Comparison of ENCODE assay signal across 35 cellular contexts in genomic region chr1:101854271-101854670, GRCh38.
"Had no signal": no experiment of that assay in that cellular context is flagged by ENCODE, and none has a peak within 500 bp of the region (broad histone marks: within the 10 kb centered on the region; RNA-seq: fewer than 3 reads in every experiment).

No MANE protein-coding gene starts in this region.

- H3K27me3 Mint-ChIP-seq: activated CD4-positive, alpha-beta memory T cell treated with anti-CD3 and anti-CD28 coated beads, Interleukin-2, amount 10 ng/mL, durations not matched to agents 7 days and 5 days; activated CD8-positive, alpha-beta memory T cell treated with anti-CD3 and anti-CD28 coated beads, Interleukin-2, amount 10 ng/mL, durations not matched to agents 7 days and 5 days; activated naive CD4-positive, alpha-beta T cell treated with anti-CD3 and anti-CD28 coated beads, Interleukin-2, amount 10 ng/mL, durations not matched to agents 7 days and 5 days; activated naive CD8-positive, alpha-beta T cell; activated naive CD8-positive, alpha-beta T cell treated with anti-CD3 and anti-CD28 coated beads, Interleukin-2, amount 10 ng/mL, durations not matched to agents 7 days and 5 days; activated T-cell treated with anti-CD3 and anti-CD28 coated beads, Interleukin-2, amount 50 U/mL, for 24 hours; activated T-helper 17 cell treated with anti-CD3 and anti-CD28 coated beads, Interleukin-2, amount 50 U/mL, for 72 hours; brain; central memory CD8-positive, alpha-beta T cell had no signal

- DNase-seq: activated CD4-positive, alpha-beta memory T cell treated with anti-CD3 and anti-CD28 coated beads, Interleukin-2, amount 10 ng/mL, durations not matched to agents 7 days and 5 days; activated CD4-positive, alpha-beta T cell treated with anti-CD3 and anti-CD28 coated beads for 1 hour; activated CD4-positive, alpha-beta T cell treated with anti-CD3 and anti-CD28 coated beads for 36 hours; activated CD4-positive, alpha-beta T cell treated with anti-CD3 and anti-CD28 coated beads for 48 hours; activated CD4-positive, alpha-beta T cell treated with anti-CD3 and anti-CD28 coated beads, Interleukin-2, amount 10 ng/mL, durations not matched to agents 7 days and 5 days; activated CD4-positive, alpha-beta T cell treated with anti-CD3 and anti-CD28 coated beads, Interleukin-2, amount 50 U/mL, for 48 hours; activated CD4-positive, CD25-positive, alpha-beta regulatory T cell; activated CD8-positive, alpha-beta memory T cell treated with anti-CD3 and anti-CD28 coated beads for 24 hours; activated CD8-positive, alpha-beta memory T cell treated with anti-CD3 and anti-CD28 coated beads, Interleukin-2, amount 10 ng/mL, durations not matched to agents 7 days and 5 days; activated CD8-positive, alpha-beta memory T cell treated with anti-CD3 and anti-CD28 coated beads, Interleukin-2, amount 50 U/mL, for 48 hours; activated CD8-positive, alpha-beta T cell treated with anti-CD3 and anti-CD28 coated beads, Interleukin-2, amount 10 ng/mL, durations not matched to agents 7 days and 5 days; activated gamma-delta T cell; activated naive CD4-positive, alpha-beta T cell treated with anti-CD3 and anti-CD28 coated beads, Interleukin-2, amount 10 ng/mL, durations not matched to agents 7 days and 5 days; activated naive CD4-positive, alpha-beta T cell treated with Interleukin-2 at 50 U/mL for 16 hours; activated naive CD8-positive, alpha-beta T cell treated with anti-CD3 and anti-CD28 coated beads, Interleukin-2, amount 10 ng/mL, durations not matched to agents 7 days and 5 days; activated naive CD8-positive, alpha-beta T cell treated with anti-CD3 and anti-CD28 coated beads, Interleukin-2, amount 50 U/mL, for 24 hours; activated T-cell treated with anti-CD3 and anti-CD28 coated beads, Interleukin-2, amount 50 U/mL, for 24 hours; activated T-cell treated with anti-CD3 and anti-CD28 coated beads, Interleukin-2, amount 50 U/mL, for 48 hours; SW 1271; T-helper 1 cell; T-helper 2 cell; T-helper 9 cell; WERI-Rb-1 had no signal

- H3K9me3 Mint-ChIP-seq: activated CD4-positive, alpha-beta memory T cell treated with anti-CD3 and anti-CD28 coated beads, Interleukin-2, amount 10 ng/mL, durations not matched to agents 7 days and 5 days; activated CD4-positive, alpha-beta T cell treated with anti-CD3 and anti-CD28 coated beads, Interleukin-2, amount 10 ng/mL, durations not matched to agents 7 days and 5 days; activated naive CD4-positive, alpha-beta T cell treated with anti-CD3 and anti-CD28 coated beads, Interleukin-2, amount 10 ng/mL, durations not matched to agents 7 days and 5 days; activated naive CD4-positive, alpha-beta T cell treated with anti-CD3 and anti-CD28 coated beads, Interleukin-2, amount 50 U/mL, for 24 hours; activated naive CD8-positive, alpha-beta T cell treated with anti-CD3 and anti-CD28 coated beads, Interleukin-2, amount 10 ng/mL, durations not matched to agents 7 days and 5 days; activated naive CD8-positive, alpha-beta T cell treated with anti-CD3 and anti-CD28 coated beads, Interleukin-2, amount 50 U/mL, for 24 hours; activated T-cell treated with anti-CD3 and anti-CD28 coated beads, Interleukin-2, amount 50 U/mL, for 24 hours; activated T-helper 1 cell treated with anti-CD3 and anti-CD28 coated beads, Interleukin-12 subunit alpha, Interleukin-12 subunit beta, Interleukin-2, Interleukin-4 antibody, amounts not matched to agents 30 ng/mL and 10 ng/mL and 1 ng/mL, durations not matched to agents 14 hours and 24 hours and 36 hours; activated T-helper 17 cell treated with anti-CD3 and anti-CD28 coated beads, Interleukin-2, amount 50 U/mL, for 72 hours; brain; T-helper 1 cell treated with Interleukin-12 subunit alpha and Interleukin-12 subunit beta and Interleukin-4 antibody, amounts not matched to agents 30 μg/mL and 1 μg/mL, for 36 hours; T-helper 2 cell treated with Interferon-gamma antibody and Interleukin-4, amounts not matched to agents 5 μg/mL and 100 μg/mL, for 36 hours had no signal

- H3K4me3 Mint-ChIP-seq: activated CD4-positive, alpha-beta memory T cell treated with anti-CD3 and anti-CD28 coated beads, Interleukin-2, amount 10 ng/mL, durations not matched to agents 7 days and 5 days; activated CD4-positive, alpha-beta T cell treated with anti-CD3 and anti-CD28 coated beads for 36 hours; activated CD4-positive, alpha-beta T cell treated with anti-CD3 and anti-CD28 coated beads, Interleukin-2, amount 10 ng/mL, durations not matched to agents 7 days and 5 days; activated CD8-positive, alpha-beta memory T cell treated with anti-CD3 and anti-CD28 coated beads, Interleukin-2, amount 10 ng/mL, durations not matched to agents 7 days and 5 days; activated CD8-positive, alpha-beta T cell treated with anti-CD3 and anti-CD28 coated beads, Interleukin-2, amount 10 ng/mL, durations not matched to agents 7 days and 5 days; activated naive CD4-positive, alpha-beta T cell treated with anti-CD3 and anti-CD28 coated beads, Interleukin-2, amount 10 ng/mL, durations not matched to agents 7 days and 5 days; activated naive CD4-positive, alpha-beta T cell treated with anti-CD3 and anti-CD28 coated beads, Interleukin-2, amount 50 U/mL, for 24 hours; activated naive CD8-positive, alpha-beta T cell; activated naive CD8-positive, alpha-beta T cell treated with anti-CD3 and anti-CD28 coated beads, Interleukin-2, amount 10 ng/mL, durations not matched to agents 7 days and 5 days; activated naive CD8-positive, alpha-beta T cell treated with anti-CD3 and anti-CD28 coated beads, Interleukin-2, amount 50 U/mL, for 24 hours; activated T-cell treated with anti-CD3 and anti-CD28 coated beads, Interleukin-2, amount 50 U/mL, for 24 hours; activated T-helper 1 cell treated with anti-CD3 and anti-CD28 coated beads, Interleukin-12 subunit alpha, Interleukin-12 subunit beta, Interleukin-2, Interleukin-4 antibody, amounts not matched to agents 30 ng/mL and 10 ng/mL and 1 ng/mL, durations not matched to agents 14 hours and 24 hours and 36 hours; activated T-helper 17 cell treated with anti-CD3 and anti-CD28 coated beads, Interleukin-2, amount 50 U/mL, for 72 hours; brain; central memory CD8-positive, alpha-beta T cell; T-helper 1 cell treated with Interleukin-12 subunit alpha and Interleukin-12 subunit beta and Interleukin-4 antibody, amounts not matched to agents 30 μg/mL and 1 μg/mL, for 36 hours; T-helper 2 cell treated with Interferon-gamma antibody and Interleukin-4, amounts not matched to agents 5 μg/mL and 100 μg/mL, for 36 hours; WTC11 had no signal

- H3K27ac Mint-ChIP-seq: activated CD4-positive, alpha-beta memory T cell treated with anti-CD3 and anti-CD28 coated beads, Interleukin-2, amount 10 ng/mL, durations not matched to agents 7 days and 5 days; activated CD4-positive, alpha-beta T cell treated with anti-CD3 and anti-CD28 coated beads for 36 hours; activated CD4-positive, alpha-beta T cell treated with anti-CD3 and anti-CD28 coated beads, Interleukin-2, amount 10 ng/mL, durations not matched to agents 7 days and 5 days; activated CD8-positive, alpha-beta memory T cell treated with anti-CD3 and anti-CD28 coated beads, Interleukin-2, amount 10 ng/mL, durations not matched to agents 7 days and 5 days; activated CD8-positive, alpha-beta T cell treated with anti-CD3 and anti-CD28 coated beads, Interleukin-2, amount 10 ng/mL, durations not matched to agents 7 days and 5 days; activated naive CD4-positive, alpha-beta T cell treated with anti-CD3 and anti-CD28 coated beads, Interleukin-2, amount 10 ng/mL, durations not matched to agents 7 days and 5 days; activated naive CD4-positive, alpha-beta T cell treated with anti-CD3 and anti-CD28 coated beads, Interleukin-2, amount 50 U/mL, for 24 hours; activated naive CD8-positive, alpha-beta T cell; activated naive CD8-positive, alpha-beta T cell treated with anti-CD3 and anti-CD28 coated beads, Interleukin-2, amount 10 ng/mL, durations not matched to agents 7 days and 5 days; activated naive CD8-positive, alpha-beta T cell treated with anti-CD3 and anti-CD28 coated beads, Interleukin-2, amount 50 U/mL, for 24 hours; activated T-cell treated with anti-CD3 and anti-CD28 coated beads, Interleukin-2, amount 50 U/mL, for 24 hours; activated T-helper 1 cell treated with anti-CD3 and anti-CD28 coated beads, Interleukin-12 subunit alpha, Interleukin-12 subunit beta, Interleukin-2, Interleukin-4 antibody, amounts not matched to agents 30 ng/mL and 10 ng/mL and 1 ng/mL, durations not matched to agents 14 hours and 24 hours and 36 hours; activated T-helper 17 cell treated with anti-CD3 and anti-CD28 coated beads, Interleukin-2, amount 50 U/mL, for 72 hours; brain; T-helper 1 cell treated with Interleukin-12 subunit alpha and Interleukin-12 subunit beta and Interleukin-4 antibody, amounts not matched to agents 30 μg/mL and 1 μg/mL, for 36 hours; T-helper 2 cell treated with Interferon-gamma antibody and Interleukin-4, amounts not matched to agents 5 μg/mL and 100 μg/mL, for 36 hours; WTC11 had no signal

- ATAC-seq: activated CD4-positive, alpha-beta T cell treated with anti-CD3 and anti-CD28 coated beads for 36 hours; activated CD4-positive, CD25-positive, alpha-beta regulatory T cell treated with anti-CD3 and anti-CD28 coated beads, Interleukin-2, amount 50 U/mL, for 24 hours; activated CD8-positive, alpha-beta memory T cell treated with anti-CD3 and anti-CD28 coated beads, Interleukin-2, amount 10 ng/mL, durations not matched to agents 7 days and 5 days; activated CD8-positive, alpha-beta T cell treated with anti-CD3 and anti-CD28 coated beads, Interleukin-2, amount 10 ng/mL, durations not matched to agents 7 days and 5 days; activated naive CD8-positive, alpha-beta T cell treated with anti-CD3 and anti-CD28 coated beads, Interleukin-2, amount 50 U/mL, for 24 hours; activated T-helper 17 cell treated with anti-CD3 and anti-CD28 coated beads, Interleukin-2, amount 50 U/mL, for 72 hours; WTC11 had no signal

- H3K36me3 Mint-ChIP-seq: activated CD8-positive, alpha-beta memory T cell treated with anti-CD3 and anti-CD28 coated beads, Interleukin-2, amount 10 ng/mL, durations not matched to agents 7 days and 5 days; activated naive CD4-positive, alpha-beta T cell treated with anti-CD3 and anti-CD28 coated beads, Interleukin-2, amount 10 ng/mL, durations not matched to agents 7 days and 5 days; activated naive CD4-positive, alpha-beta T cell treated with anti-CD3 and anti-CD28 coated beads, Interleukin-2, amount 50 U/mL, for 24 hours; activated naive CD8-positive, alpha-beta T cell; activated naive CD8-positive, alpha-beta T cell treated with anti-CD3 and anti-CD28 coated beads, Interleukin-2, amount 10 ng/mL, durations not matched to agents 7 days and 5 days; brain; WTC11 had no signal

- H3K4me1 Mint-ChIP-seq: activated CD4-positive, alpha-beta memory T cell treated with anti-CD3 and anti-CD28 coated beads, Interleukin-2, amount 10 ng/mL, durations not matched to agents 7 days and 5 days; activated CD4-positive, alpha-beta T cell treated with anti-CD3 and anti-CD28 coated beads for 36 hours; activated CD4-positive, alpha-beta T cell treated with anti-CD3 and anti-CD28 coated beads, Interleukin-2, amount 10 ng/mL, durations not matched to agents 7 days and 5 days; activated CD8-positive, alpha-beta memory T cell treated with anti-CD3 and anti-CD28 coated beads, Interleukin-2, amount 10 ng/mL, durations not matched to agents 7 days and 5 days; activated naive CD4-positive, alpha-beta T cell treated with anti-CD3 and anti-CD28 coated beads, Interleukin-2, amount 10 ng/mL, durations not matched to agents 7 days and 5 days; activated naive CD4-positive, alpha-beta T cell treated with anti-CD3 and anti-CD28 coated beads, Interleukin-2, amount 50 U/mL, for 24 hours; activated naive CD8-positive, alpha-beta T cell treated with anti-CD3 and anti-CD28 coated beads, Interleukin-2, amount 10 ng/mL, durations not matched to agents 7 days and 5 days; activated naive CD8-positive, alpha-beta T cell treated with anti-CD3 and anti-CD28 coated beads, Interleukin-2, amount 50 U/mL, for 24 hours; activated T-helper 17 cell treated with anti-CD3 and anti-CD28 coated beads, Interleukin-2, amount 50 U/mL, for 72 hours; central memory CD8-positive, alpha-beta T cell had no signal

- FAIRE-seq: bronchial epithelial cell, TTC549 had no signal
